19 cellular contexts compared by ENCODE assay signal in genomic region chr10:124420254-124420653, GRCh38. TPM values are rescaled to one million over a fixed set of nuclear protein-coding genes. Genes with fewer than 3 reads are reported as not detected.
"Had no signal": no experiment of that assay in that cellular context is flagged by ENCODE, and none has a peak within 500 bp of the region (broad histone marks: within the 10 kb centered on the region; RNA-seq: fewer than 3 reads in every experiment).

No MANE protein-coding gene starts in this region.

- H3K27ac Mint-ChIP-seq: activated T-cell treated with anti-CD3 and anti-CD28 coated beads, Interleukin-2, amount 50 U/mL, for 24 hours; stimulated activated naive CD8-positive, alpha-beta T cell treated with anti-CD3 and anti-CD28 coated beads, Interleukin-15, Interleukin-2, amounts not matched to agents 100 ng/mL and 50 ng/mL, for 24 hours had no signal

- ATAC-seq: psoas muscle, right lobe of liver had no signal

- H3K9me3 Mint-ChIP-seq: activated T-cell treated with anti-CD3 and anti-CD28 coated beads, Interleukin-2, amount 50 U/mL, for 24 hours; stimulated activated naive CD8-positive, alpha-beta T cell treated with anti-CD3 and anti-CD28 coated beads, Interleukin-15, Interleukin-2, amounts not matched to agents 100 ng/mL and 50 ng/mL, for 24 hours had no signal

- H3K27me3 ChIP-seq: right lobe of liver had no signal

- H3K27ac ChIP-seq: esophagus squamous epithelium, psoas muscle, right lobe of liver had no signal

- H3K4me3 Mint-ChIP-seq: activated T-cell treated with anti-CD3 and anti-CD28 coated beads, Interleukin-2, amount 50 U/mL, for 24 hours; stimulated activated naive CD8-positive, alpha-beta T cell treated with anti-CD3 and anti-CD28 coated beads, Interleukin-15, Interleukin-2, amounts not matched to agents 100 ng/mL and 50 ng/mL, for 24 hours had no signal

- DNase-seq: activated CD4-positive, alpha-beta T cell treated with anti-CD3 and anti-CD28 coated beads, Interleukin-2, amount 50 U/mL, for 48 hours; activated CD4-positive, CD25-positive, alpha-beta regulatory T cell treated with anti-CD3 and anti-CD28 coated beads, Interleukin-2, amount 50 U/mL, for 72 hours; activated effector memory CD4-positive, alpha-beta T cell treated with Interleukin-2 at 50 U/mL for 16 hours; activated naive CD4-positive, alpha-beta T cell treated with anti-CD3 and anti-CD28 coated beads, Interleukin-2, amount 50 U/mL, for 16 hours; activated T-cell treated with anti-CD3 and anti-CD28 coated beads, Interleukin-2, amount 50 U/mL, for 24 hours; esophagus squamous epithelium; glutamatergic neuron; kidney glomerular epithelial cell; mesendoderm; psoas muscle; right lobe of liver; T-helper 2 cell had no signal

- H3K36me3 ChIP-seq: esophagus squamous epithelium, right lobe of liver had no signal

- H3K4me3 ChIP-seq: esophagus squamous epithelium, psoas muscle, right lobe of liver had no signal

- H3K9me3 ChIP-seq: esophagus squamous epithelium, psoas muscle, right lobe of liver had no signal

RNA-seq across cellular contexts. Expression of gene NKX1-2, which starts 29.6 kb away (rescaled TPM):
- total RNA-seq: astrocyte, chondrocyte, fibroblast of villous mesenchyme, liver, osteocyte, psoas muscle, right lobe of liver had no signal
- polyA plus RNA-seq: adipose tissue, liver, psoas muscle had no signal
